ENCODE assay signal across 1 cellular context in the genomic region with DNA sequence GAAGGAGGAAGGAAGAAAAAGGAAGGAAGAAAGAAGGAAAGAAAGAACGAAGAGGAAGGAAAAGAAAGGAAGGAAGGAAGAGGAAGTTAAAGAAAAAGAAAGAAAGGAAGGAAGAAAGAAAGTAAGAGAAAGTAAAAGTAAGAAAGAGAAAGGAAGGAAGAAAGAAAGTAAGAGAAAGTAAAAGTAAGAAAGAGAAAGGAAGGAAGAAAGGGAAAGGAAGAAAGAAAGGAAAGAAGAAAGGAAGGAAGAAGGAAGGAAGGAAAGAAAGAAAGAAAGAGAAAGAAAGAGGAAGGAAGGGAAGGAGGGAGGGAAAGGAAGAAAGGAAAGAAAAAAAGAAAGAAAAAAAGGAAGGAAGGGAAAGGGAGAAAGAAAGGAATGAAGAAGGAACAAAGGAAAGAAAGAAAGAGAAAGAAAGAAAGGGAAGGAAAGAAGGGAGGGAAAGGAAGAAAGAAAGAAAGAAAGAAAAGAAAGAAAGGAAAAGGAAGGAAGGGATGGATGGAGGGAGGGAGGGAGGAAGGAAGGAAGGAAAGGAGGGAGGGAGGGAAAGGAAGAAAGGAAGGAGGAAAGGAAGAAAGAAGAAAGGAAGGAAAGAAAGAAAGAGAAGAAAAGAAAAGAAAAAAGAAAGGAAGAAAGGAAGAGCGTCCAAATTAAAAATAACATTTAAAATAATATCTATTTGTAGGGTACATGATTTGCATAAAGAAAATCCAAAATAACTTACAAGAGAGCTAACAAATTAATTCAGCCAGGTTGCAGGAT.
TF ChIP-seq lines count a peak whose summit lies in the region.

No MANE protein-coding gene starts in this region.

TF ChIP-seq in HEK293, 187 proteins besides CTCF, POLR2A, EP300 and RAD21 (continued from another document):
- TF ChIP-seq, protein P1, sequence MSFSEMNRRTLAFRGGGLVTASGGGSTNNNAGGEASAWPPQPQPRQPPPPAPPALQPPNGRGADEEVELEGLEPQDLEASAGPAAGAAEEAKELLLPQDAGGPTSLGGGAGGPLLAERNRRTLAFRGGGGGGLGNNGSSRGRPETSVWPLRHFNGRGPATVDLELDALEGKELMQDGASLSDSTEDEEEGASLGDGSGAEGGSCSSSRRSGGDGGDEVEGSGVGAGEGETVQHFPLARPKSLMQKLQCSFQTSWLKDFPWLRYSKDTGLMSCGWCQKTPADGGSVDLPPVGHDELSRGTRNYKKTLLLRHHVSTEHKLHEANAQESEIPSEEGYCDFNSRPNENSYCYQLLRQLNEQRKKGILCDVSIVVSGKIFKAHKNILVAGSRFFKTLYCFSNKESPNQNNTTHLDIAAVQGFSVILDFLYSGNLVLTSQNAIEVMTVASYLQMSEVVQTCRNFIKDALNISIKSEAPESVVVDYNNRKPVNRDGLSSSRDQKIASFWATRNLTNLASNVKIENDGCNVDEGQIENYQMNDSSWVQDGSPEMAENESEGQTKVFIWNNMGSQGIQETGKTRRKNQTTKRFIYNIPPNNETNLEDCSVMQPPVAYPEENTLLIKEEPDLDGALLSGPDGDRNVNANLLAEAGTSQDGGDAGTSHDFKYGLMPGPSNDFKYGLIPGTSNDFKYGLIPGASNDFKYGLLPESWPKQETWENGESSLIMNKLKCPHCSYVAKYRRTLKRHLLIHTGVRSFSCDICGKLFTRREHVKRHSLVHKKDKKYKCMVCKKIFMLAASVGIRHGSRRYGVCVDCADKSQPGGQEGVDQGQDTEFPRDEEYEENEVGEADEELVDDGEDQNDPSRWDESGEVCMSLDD (tag by site-specific recombination; IDR thresholded peaks at IDR 0.05) = no peak
- TF ChIP-seq, protein P2, sequence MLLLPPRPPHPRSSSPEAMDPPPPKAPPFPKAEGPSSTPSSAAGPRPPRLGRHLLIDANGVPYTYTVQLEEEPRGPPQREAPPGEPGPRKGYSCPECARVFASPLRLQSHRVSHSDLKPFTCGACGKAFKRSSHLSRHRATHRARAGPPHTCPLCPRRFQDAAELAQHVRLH (tag by site-specific recombination; IDR thresholded peaks at IDR 0.05) = no peak
- peak; percentile 83 for TF ChIP-seq ZNF366 (tag by site-specific recombination; conservative IDR thresholded peaks at IDR 0.05)
- no peak for TF ChIP-seq ZNF549 (tag by site-specific recombination; IDR thresholded peaks at IDR 0.05)
- no peak for TF ChIP-seq ZBTB7A (tag by site-specific recombination; IDR thresholded peaks at IDR 0.05; ENCODE audit: low read depth)
- no peak for TF ChIP-seq KLF7 (tag by site-specific recombination; IDR thresholded peaks at IDR 0.05; ENCODE audit: borderline replicate concordance)
- TF ChIP-seq ZNF510 (tag by site-specific recombination; IDR thresholded peaks at IDR 0.05; ENCODE audit: insufficient replicate concordance) = no peak
- TF ChIP-seq ZNF76 (tag by site-specific recombination; IDR thresholded peaks at IDR 0.05; ENCODE audit: borderline replicate concordance, low read depth) = no peak
- TF ChIP-seq ZNF664 (tag by site-specific recombination; IDR thresholded peaks at IDR 0.05) = no peak
- TF ChIP-seq PRDM1 (tag by site-specific recombination; IDR thresholded peaks at IDR 0.05) = peak; percentile 99
